ENCODE assay signal across 12 cellular contexts in the genomic region with DNA sequence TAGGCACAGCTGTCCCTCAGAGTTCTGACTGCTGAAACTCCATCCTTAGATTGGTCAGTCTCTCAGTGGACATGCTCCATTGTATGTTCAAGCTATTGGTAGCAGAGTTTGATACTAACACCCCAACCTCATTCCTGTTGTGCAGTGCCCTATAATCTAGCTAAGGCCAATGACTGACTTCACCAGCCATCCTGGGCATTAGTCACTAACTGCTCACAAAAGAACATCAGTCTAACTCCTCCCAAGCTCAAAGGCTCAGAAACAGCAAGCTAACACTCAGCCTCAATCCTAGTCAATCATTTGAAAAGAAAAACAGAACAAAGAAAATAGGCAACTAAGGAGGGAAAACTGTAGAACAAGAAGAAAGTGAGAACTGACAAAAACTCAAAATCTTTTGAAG.
DNase-seq lines count a peak whose midpoint lies in the region; ATAC-seq and TF ChIP-seq lines count a peak whose summit lies in the region.
"Had no signal": no experiment of that assay in that cellular context is flagged by ENCODE, and none has a peak within 500 bp of the region (broad histone marks: within the 10 kb centered on the region; RNA-seq: fewer than 3 reads in every experiment).

No MANE protein-coding gene starts in this region.

- no peak for TF ChIP-seq EP300 in upper lobe of left lung (IDR thresholded peaks at IDR 0.05)

- no peak overlapping the region for H3K56ac ChIP-seq in mesendoderm (ENCODE audit: low read length)

- peaks cover 0 to 34% (median 14%) of the 10 kb centered on the region in 4 donors for H3K36me3 ChIP-seq in upper lobe of left lung
- H3K36me3 ChIP-seq in PC-9 (ENCODE audit: low read depth) = peaks cover 50% of the 10 kb centered on the region
- H3K36me3 ChIP-seq in mesendoderm (ENCODE audit: control insufficient read depth, insufficient read depth, low read length) = peaks cover 5% of the 10 kb centered on the region

- peaks cover 17% of the 10 kb centered on the region; the same call in 1 of the 2 replicates for H3K79me2 ChIP-seq in PC-9 (ENCODE audit: low read depth)
- H3K79me2 ChIP-seq in mesendoderm (ENCODE audit: control insufficient read depth, insufficient read depth, low read length) = no peaks in the 10 kb centered on the region

- peaks cover 10% of the 10 kb centered on the region; the same call in 1 of the 2 replicates for H4K20me1 ChIP-seq in PC-9 (ENCODE audit: insufficient read depth)

- H2BK5ac ChIP-seq in mesendoderm (ENCODE audit: low read length) = no peak overlapping the region

- H3K4me1 ChIP-seq in right cardiac atrium (ENCODE audit: control insufficient read depth, insufficient read depth, low read length) (no peaks in the 10 kb centered on the region), upper lobe of left lung (no peaks in the 10 kb centered on the region), PC-9 (replicated peaks; ENCODE audit: insufficient read depth) (peaks cover 23% of the 10 kb centered on the region), mesendoderm (ENCODE audit: control insufficient read depth, low read depth, low read length) (no peaks in the 10 kb centered on the region)
- H3K4me1 ChIP-seq: adrenal gland, sigmoid colon had no signal

- no peak overlapping the region for H2AK5ac ChIP-seq in mesendoderm (ENCODE audit: low read length)

- no peak overlapping the region for H3K4me2 ChIP-seq in PC-9
- no peak overlapping the region for H3K4me2 ChIP-seq in mesendoderm (ENCODE audit: low read length)

- no peak overlapping the region for H2AFZ ChIP-seq in PC-9

- H3K9ac ChIP-seq in mesendoderm (ENCODE audit: low read length) = no peak overlapping the region

- no peak overlapping the region for H2BK120ac ChIP-seq in mesendoderm (ENCODE audit: low read depth, low read length)

- DNase-seq in GM03348 (ENCODE audit: low spot score) = peak; percentile 20
- peak; percentile 12 for DNase-seq in RWPE1 (ENCODE audit: low spot score)
- DNase-seq in epithelial cell of proximal tubule (ENCODE audit: low read depth) = peak; percentile 71
- DNase-seq in myocyte (ENCODE audit: low read depth) = peak; percentile 22
- no peak for DNase-seq in right cardiac atrium
- no peak for DNase-seq in upper lobe of left lung
- no peak for DNase-seq in PC-9
- DNase-seq in mesendoderm = no peak
- DNase-seq: adrenal gland, erythroblast, sigmoid colon had no signal

- no peak overlapping the region for H3K23ac ChIP-seq in mesendoderm (ENCODE audit: low read length)

- H3K27ac ChIP-seq in RWPE1 = no peak overlapping the region
- H3K27ac ChIP-seq in right cardiac atrium (ENCODE audit: low read length) = no peak overlapping the region
- H3K27ac ChIP-seq in upper lobe of left lung = no peak overlapping the region
- H3K27ac ChIP-seq in PC-9 = no peak overlapping the region; the same call in 1 of the 2 replicates
- H3K27ac ChIP-seq in mesendoderm (ENCODE audit: low read depth, low read length) = no peak overlapping the region
- H3K27ac ChIP-seq: adrenal gland, sigmoid colon had no signal

- H3K9me3 ChIP-seq in right cardiac atrium (ENCODE audit: control insufficient read depth, low read length) (no peaks in the 10 kb centered on the region), upper lobe of left lung (no peaks in the 10 kb centered on the region), PC-9 (ENCODE audit: insufficient read depth, low read depth) (0 out of 2 replicates have a peak, but pooled peaks cover 3% of the 10 kb centered on the region)
- H3K9me3 ChIP-seq: adrenal gland, sigmoid colon, suprapubic skin had no signal

- intact Hi-C loops in right cardiac atrium (cut with DNase I) (no loop called here), PC-9 (cut with micrococcal nuclease; ENCODE audit: unreplicated experiment) (no loop called here)

- no peak overlapping the region for H2BK15ac ChIP-seq in mesendoderm (replicated peaks; ENCODE audit: low read depth)

- H3F3A ChIP-seq in PC-9 (ENCODE audit: insufficient read depth, low read depth) = peaks cover 39% of the 10 kb centered on the region

- no peak overlapping the region for H3K4me3 ChIP-seq in epithelial cell of proximal tubule (ENCODE audit: low read depth, low read length)
- H3K4me3 ChIP-seq in right cardiac atrium (ENCODE audit: low read length) = no peak overlapping the region
- H3K4me3 ChIP-seq in upper lobe of left lung = no peak overlapping the region
- no peak overlapping the region for H3K4me3 ChIP-seq in PC-9
- H3K4me3 ChIP-seq in mesendoderm (ENCODE audit: low read length) = no peak overlapping the region
- H3K4me3 ChIP-seq: adrenal gland, sigmoid colon, suprapubic skin had no signal

- TF ChIP-seq POLR2A in upper lobe of left lung (IDR thresholded peaks at IDR 0.05) = no peak

- no peak overlapping the region for H3K4ac ChIP-seq in mesendoderm (ENCODE audit: low read depth, low read length)

- no TSS peak for BruUV-seq in PC-9 (replicated peaks; lab: Mats Ljungman, UMichigan)

- H3K27me3 ChIP-seq in right cardiac atrium (ENCODE audit: control insufficient read depth, insufficient read depth) = no peaks in the 10 kb centered on the region
- H3K27me3 ChIP-seq in upper lobe of left lung = no peaks in the 10 kb centered on the region
- H3K27me3 ChIP-seq in PC-9 (ENCODE audit: insufficient read depth, low read depth) = no peaks in the 10 kb centered on the region
- H3K27me3 ChIP-seq in mesendoderm (ENCODE audit: insufficient read depth, low read length, poor library complexity) = no peaks in the 10 kb centered on the region
- H3K27me3 ChIP-seq: adrenal gland, sigmoid colon, suprapubic skin had no signal

- H4K8ac ChIP-seq in mesendoderm (ENCODE audit: low read depth, low read length) = no peak overlapping the region

- ATAC-seq in right cardiac atrium (no peak), upper lobe of left lung (ENCODE audit: low FRiP score in 2 of 2) (no peak)

- POLR2A ChIA-PET in RWPE1 (lab: Yijun Ruan, JAX; ENCODE audit: low non-redundant PET) = no interaction called here
- POLR2A ChIA-PET in PC-9 (lab: Charles Lee; ENCODE audit: unreplicated experiment) = no interaction called here

- no peaks in the 10 kb centered on the region for H3K79me1 ChIP-seq in mesendoderm (ENCODE audit: low read length)

- H4K5ac ChIP-seq in mesendoderm (ENCODE audit: low read length) = no peak overlapping the region

- H3K9me2 ChIP-seq in PC-9 (ENCODE audit: insufficient read depth) = peaks cover 3% of the 10 kb centered on the region; the same call in 1 of the 2 replicates

- TF ChIP-seq CTCF in RWPE1 (conservative IDR thresholded peaks at IDR 0.05; ENCODE audit: low read depth) (no peak), epithelial cell of proximal tubule (conservative IDR thresholded peaks at IDR 0.05; ENCODE audit: low read depth, low read length) (no peak), upper lobe of left lung (IDR thresholded peaks at IDR 0.05) (no peak), PC-9 (conservative IDR thresholded peaks at IDR 0.05) (no peak)

- H3K18ac ChIP-seq in mesendoderm (ENCODE audit: low read length) = no peak overlapping the region

- CTCF ChIA-PET in RWPE1 (lab: Yijun Ruan, JAX) (interaction anchor here (0.6 kb wide), 1 partner anchor 269 kb away, joined by 3 read pairs; no protein-coding TSS in a partner anchor), PC-9 (lab: Charles Lee) (no interaction called here)

Comparison
In these comparisons a context has a peak if more than half of its experiments do, and no peak if none do; other contexts are left out.
1. DNase-seq: peak in GM03348 (single experiment), RWPE1 (single experiment), epithelial cell of proximal tubule (single experiment) and myocyte (single experiment); none in right cardiac atrium (0 of 3), upper lobe of left lung (0 of 2), PC-9 (0 of 2) and mesendoderm (single experiment).